In the genomic region with DNA sequence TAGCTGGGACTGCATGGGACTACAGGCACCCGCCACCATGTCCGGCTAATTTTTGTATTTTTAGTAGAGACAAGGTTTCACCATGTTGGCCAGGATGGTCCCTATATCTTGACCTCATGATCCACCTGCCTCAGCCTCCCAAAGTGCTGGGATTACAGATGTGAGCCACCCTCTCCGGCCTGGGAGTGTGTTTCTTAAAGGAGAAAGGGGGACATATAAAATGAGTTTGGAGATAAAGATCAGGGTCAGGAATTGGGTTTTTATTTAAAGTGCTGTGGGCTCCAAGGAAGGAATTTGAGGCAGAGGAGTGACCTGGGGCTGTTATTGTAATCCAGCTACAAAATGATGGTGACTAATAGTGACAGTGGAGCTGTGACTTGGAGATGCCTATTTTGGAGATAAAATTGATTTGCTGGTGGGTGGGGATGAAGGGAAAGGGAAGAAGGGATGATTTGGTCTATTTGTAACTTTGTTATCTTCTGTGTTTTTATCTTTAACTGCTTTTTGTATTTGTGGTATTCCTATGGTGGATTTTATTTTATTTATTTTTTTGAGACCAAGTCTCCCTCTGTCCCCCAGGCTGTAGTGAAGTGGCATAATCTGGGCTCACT, we compare ENCODE assay signal across 1 cellular context.
TF ChIP-seq lines count a peak whose summit lies in the region.

No MANE protein-coding gene starts in this region.

TF ChIP-seq in GM12878, 131 proteins besides CTCF, POLR2A, EP300 and RAD21:
- no peak for TF ChIP-seq TARDBP (IDR thresholded peaks at IDR 0.05; ENCODE audit: borderline replicate concordance)
- TF ChIP-seq CBX3 (IDR thresholded peaks at IDR 0.05; ENCODE audit: borderline replicate concordance, low read depth) = no peak
- TF ChIP-seq MEF2B (IDR thresholded peaks at IDR 0.05; ENCODE audit: partially characterized antibody, poor library complexity, severe bottlenecking) = no peak
- TF ChIP-seq CHD2 (IDR thresholded peaks at IDR 0.05; ENCODE audit: borderline replicate concordance, low read depth, low read length) = no peak
- no peak for TF ChIP-seq RCOR1 (conservative IDR thresholded peaks at IDR 0.05; ENCODE audit: low read depth, low read length)
- TF ChIP-seq SMAD5 (IDR thresholded peaks at IDR 0.05; ENCODE audit: low read depth) = no peak
- no peak for TF ChIP-seq JUND (IDR thresholded peaks at IDR 0.05; ENCODE audit: low read depth, low read length)
- no peak for TF ChIP-seq CBX5 (IDR thresholded peaks at IDR 0.05; ENCODE audit: low read depth)
- TF ChIP-seq NKRF (conservative IDR thresholded peaks at IDR 0.05) = no peak
- TF ChIP-seq, protein P1, sequence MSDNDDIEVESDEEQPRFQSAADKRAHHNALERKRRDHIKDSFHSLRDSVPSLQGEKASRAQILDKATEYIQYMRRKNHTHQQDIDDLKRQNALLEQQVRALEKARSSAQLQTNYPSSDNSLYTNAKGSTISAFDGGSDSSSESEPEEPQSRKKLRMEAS (IDR thresholded peaks at IDR 0.05; ENCODE audit: low read depth, low read length) = no peak
- no peak for TF ChIP-seq WRNIP1 (IDR thresholded peaks at IDR 0.05; ENCODE audit: borderline replicate concordance, low read depth, low read length)
- no peak for TF ChIP-seq POLR2AphosphoS2 (IDR thresholded peaks at IDR 0.05; ENCODE audit: low read depth, low read length)
